In genomic region chr1:28091043-28091781, GRCh38 we compare ENCODE assay signal across 1 cellular context.
TF ChIP-seq lines count a peak whose summit lies in the region.

No MANE protein-coding gene starts in this region.

TF ChIP-seq in HepG2, 621 proteins besides CTCF, POLR2A, EP300 and RAD21 (continued from another document):
- TF ChIP-seq, protein P1, sequence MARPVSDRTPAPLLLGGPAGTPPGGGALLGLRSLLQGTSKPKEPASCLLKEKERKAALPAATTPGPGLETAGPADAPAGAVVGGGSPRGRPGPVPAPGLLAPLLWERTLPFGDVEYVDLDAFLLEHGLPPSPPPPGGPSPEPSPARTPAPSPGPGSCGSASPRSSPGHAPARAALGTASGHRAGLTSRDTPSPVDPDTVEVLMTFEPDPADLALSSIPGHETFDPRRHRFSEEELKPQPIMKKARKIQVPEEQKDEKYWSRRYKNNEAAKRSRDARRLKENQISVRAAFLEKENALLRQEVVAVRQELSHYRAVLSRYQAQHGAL (CRISPR knock-in tag; IDR thresholded peaks at IDR 0.05; ENCODE audit: not compliant biosample characterization) = no peak
- TF ChIP-seq XBP1 (CRISPR knock-in tag; IDR thresholded peaks at IDR 0.05) = no peak
- TF ChIP-seq GATAD2A (CRISPR knock-in tag; IDR thresholded peaks at IDR 0.05) = peak; percentile 53; the same call in 1 of the 2 replicates
- peak in 1 of 2 experiments; percentile 24; a peak in 1 of 4 replicates for TF ChIP-seq KLF16 (CRISPR knock-in tag; IDR thresholded peaks at IDR 0.05)
- TF ChIP-seq XRCC5 (optimal IDR thresholded peaks at IDR 0.05; ENCODE audit: low read length) = no peak
- TF ChIP-seq, protein P2, sequence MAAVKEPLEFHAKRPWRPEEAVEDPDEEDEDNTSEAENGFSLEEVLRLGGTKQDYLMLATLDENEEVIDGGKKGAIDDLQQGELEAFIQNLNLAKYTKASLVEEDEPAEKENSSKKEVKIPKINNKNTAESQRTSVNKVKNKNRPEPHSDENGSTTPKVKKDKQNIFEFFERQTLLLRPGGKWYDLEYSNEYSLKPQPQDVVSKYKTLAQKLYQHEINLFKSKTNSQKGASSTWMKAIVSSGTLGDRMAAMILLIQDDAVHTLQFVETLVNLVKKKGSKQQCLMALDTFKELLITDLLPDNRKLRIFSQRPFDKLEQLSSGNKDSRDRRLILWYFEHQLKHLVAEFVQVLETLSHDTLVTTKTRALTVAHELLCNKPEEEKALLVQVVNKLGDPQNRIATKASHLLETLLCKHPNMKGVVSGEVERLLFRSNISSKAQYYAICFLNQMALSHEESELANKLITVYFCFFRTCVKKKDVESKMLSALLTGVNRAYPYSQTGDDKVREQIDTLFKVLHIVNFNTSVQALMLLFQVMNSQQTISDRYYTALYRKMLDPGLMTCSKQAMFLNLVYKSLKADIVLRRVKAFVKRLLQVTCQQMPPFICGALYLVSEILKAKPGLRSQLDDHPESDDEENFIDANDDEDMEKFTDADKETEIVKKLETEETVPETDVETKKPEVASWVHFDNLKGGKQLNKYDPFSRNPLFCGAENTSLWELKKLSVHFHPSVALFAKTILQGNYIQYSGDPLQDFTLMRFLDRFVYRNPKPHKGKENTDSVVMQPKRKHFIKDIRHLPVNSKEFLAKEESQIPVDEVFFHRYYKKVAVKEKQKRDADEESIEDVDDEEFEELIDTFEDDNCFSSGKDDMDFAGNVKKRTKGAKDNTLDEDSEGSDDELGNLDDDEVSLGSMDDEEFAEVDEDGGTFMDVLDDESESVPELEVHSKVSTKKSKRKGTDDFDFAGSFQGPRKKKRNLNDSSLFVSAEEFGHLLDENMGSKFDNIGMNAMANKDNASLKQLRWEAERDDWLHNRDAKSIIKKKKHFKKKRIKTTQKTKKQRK (IDR thresholded peaks at IDR 0.05; ENCODE audit: low read length) = no peak
- no peak for TF ChIP-seq TBP (CRISPR knock-in tag; IDR thresholded peaks at IDR 0.05)
- TF ChIP-seq ZNF282 (IDR thresholded peaks at IDR 0.05; ENCODE audit: partially characterized antibody) = no peak
- TF ChIP-seq, protein P3, sequence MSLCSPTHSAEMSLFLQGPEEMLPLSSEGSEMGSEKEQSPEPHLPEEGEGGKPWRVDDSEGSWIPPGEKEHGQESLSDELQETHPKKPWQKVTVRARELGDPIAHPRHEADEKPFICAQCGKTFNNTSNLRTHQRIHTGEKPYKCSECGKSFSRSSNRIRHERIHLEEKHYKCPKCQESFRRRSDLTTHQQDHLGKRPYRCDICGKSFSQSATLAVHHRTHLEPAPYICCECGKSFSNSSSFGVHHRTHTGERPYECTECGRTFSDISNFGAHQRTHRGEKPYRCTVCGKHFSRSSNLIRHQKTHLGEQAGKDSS (CRISPR knock-in tag; IDR thresholded peaks at IDR 0.05; ENCODE audit: borderline replicate concordance, low read depth) = no peak
- no peak for TF ChIP-seq ELF4 (CRISPR knock-in tag; IDR thresholded peaks at IDR 0.05; ENCODE audit: borderline replicate concordance)
